ENCODE assay signal across 9 cellular contexts in genomic region chr9:125748511-125749099, GRCh38. TPM values are rescaled to one million over a fixed set of nuclear protein-coding genes. Genes with fewer than 3 reads are reported as not detected.
DNase-seq lines count a peak whose midpoint lies in the region; ATAC-seq, FAIRE-seq and TF ChIP-seq lines count a peak whose summit lies in the region.
"Had no signal": no experiment of that assay in that cellular context is flagged by ENCODE, and none has a peak within 500 bp of the region (broad histone marks: within the 10 kb centered on the region; RNA-seq: fewer than 3 reads in every experiment).

No MANE protein-coding gene starts in this region.

- no peak overlapping the region for H3T11ph ChIP-seq in H9 (ENCODE audit: low read length)

- H3K27ac ChIP-seq in AG04450 (ENCODE audit: low read depth, low read length) (peak overlapping the region; percentile 4), H9 (ENCODE audit: insufficient read length, low read depth, low read length) (no peak overlapping the region), astrocyte (ENCODE audit: low read depth, low read length) (peak overlapping the region; percentile 77)

- no peak overlapping the region for H2AK5ac ChIP-seq in H9 (ENCODE audit: insufficient read length, low read length)

- H3K56ac ChIP-seq in H9 (ENCODE audit: insufficient read length, low read depth, low read length), result no peak overlapping the region

- no peak overlapping the region for H3K14ac ChIP-seq in H9 (ENCODE audit: insufficient read depth, low read length)

- H3K23ac ChIP-seq in H9 (ENCODE audit: insufficient read length, low read depth, low read length), result no peak overlapping the region

- no peak overlapping the region for H2BK120ac ChIP-seq in H9 (ENCODE audit: low read depth, low read length, poor library complexity, severe bottlenecking)

- no peak for ATAC-seq in HG02610 (IDR thresholded peaks at IDR 0.05; ENCODE audit: unreplicated experiment)
- ATAC-seq: left colon had no signal

- no peak overlapping the region for H2BK5ac ChIP-seq in H9 (ENCODE audit: insufficient read length, low read length)

- H3K9ac ChIP-seq in H9 (ENCODE audit: extremely low read depth, insufficient read length, low read length) (peak overlapping the region; percentile 49), astrocyte (ENCODE audit: low read length) (peak overlapping the region; percentile 81)

- H3K36me3 ChIP-seq in astrocyte (ENCODE audit: insufficient read depth, low read length), result peaks cover under 1% of the 10 kb centered on the region

- H3K4ac ChIP-seq in H9 (ENCODE audit: low read depth, low read length), result no peak overlapping the region

- H4K91ac ChIP-seq in H9 (ENCODE audit: insufficient read length, low read depth, low read length), result no peak overlapping the region

- WGBS in H9 (ENCODE audit: extremely low coverage, insufficient read length, low lambda C conversion rate), result no CpG with 5 or more reads among the region's 29 CpGs

- DNase-seq in AG04450 (ENCODE audit: low read depth, low spot score) (no peak), H9 (no peak), astrocyte (ENCODE audit: low read depth) (no peak), iPS-NIHi7 (ENCODE audit: extremely low spot score) (peak; percentile 17), NCI-H146 treated with DMSO at 0.1 percent for 48 hours (lab: John Stamatoyannopoulos, UW; ENCODE audit: unreplicated experiment) (no peak), NCI-H526 treated with DMSO at 0.1 percent for 48 hours (lab: John Stamatoyannopoulos, UW) (no peak)

- H3K79me1 ChIP-seq in H9 (ENCODE audit: insufficient read depth, low read depth, low read length, poor library complexity, severe bottlenecking), result no peaks in the 10 kb centered on the region

- peaks cover 10 to 18% (median 11%) of the 10 kb centered on the region in 3 experiments; a peak in 6 of 7 replicates for H3K36me3 Mint-ChIP-seq in H9 (ENCODE audit: insufficient read depth in 1 of 3, low read depth in 3 of 3)
- H3K36me3 Mint-ChIP-seq in astrocyte (ENCODE audit: low read depth, unreplicated experiment), result no peaks in the 10 kb centered on the region
- H3K36me3 Mint-ChIP-seq in stimulated activated naive CD8-positive, alpha-beta T cell treated with anti-CD3 and anti-CD28 coated beads, Interleukin-15, Interleukin-2, amounts not matched to agents 100 ng/mL and 50 ng/mL, for 24 hours (ENCODE audit: low read depth), result peaks cover 29% of the 10 kb centered on the region

- no peak overlapping the region for H3K18ac ChIP-seq in H9 (ENCODE audit: insufficient read length, low read depth, low read length)

- H3K9me3 ChIP-seq in AG04450 (ENCODE audit: control insufficient read depth, insufficient read depth, low read length) (no peaks in the 10 kb centered on the region; the same call in 1 of the 2 replicates), H9 (ENCODE audit: control insufficient read depth, low read depth, low read length) (no peaks in the 10 kb centered on the region), astrocyte (ENCODE audit: insufficient read depth, low read depth, low read length) (no peaks in the 10 kb centered on the region)

- H3K9me3 Mint-ChIP-seq in H9 (no peaks in the 10 kb centered on the region; a peak in 1 of 5 replicates), astrocyte (ENCODE audit: unreplicated experiment) (no peaks in the 10 kb centered on the region)
- no peaks in the 10 kb centered on the region for H3K9me3 Mint-ChIP-seq in stimulated activated naive CD8-positive, alpha-beta T cell treated with anti-CD3 and anti-CD28 coated beads, Interleukin-15, Interleukin-2, amounts not matched to agents 100 ng/mL and 50 ng/mL, for 24 hours

- no peak overlapping the region for H4K8ac ChIP-seq in H9 (replicated peaks; ENCODE audit: insufficient read length, low read depth, low read length)

- H2BK20ac ChIP-seq in H9 (ENCODE audit: low read depth, low read length, poor library complexity, severe bottlenecking), result no peak overlapping the region

- no peak overlapping the region for H2BK12ac ChIP-seq in H9 (ENCODE audit: insufficient read length, low read depth, low read length)

- no peak for FAIRE-seq in astrocyte (lab: Jason Lieb, UNC)

- no peak overlapping the region for H2BK15ac ChIP-seq in H9 (ENCODE audit: low read depth, low read length)

- H3K4me3 ChIP-seq in AG04450 (ENCODE audit: low read depth, low read length) (peak overlapping the region; percentile 91), astrocyte (ENCODE audit: insufficient read depth, low read depth, low read length) (peak overlapping the region; percentile 72)

- H3K27me3 ChIP-seq in AG04450 (ENCODE audit: control insufficient read depth, insufficient read depth, low read length), result no peaks in the 10 kb centered on the region
- no peaks in the 10 kb centered on the region for H3K27me3 ChIP-seq in H9 (ENCODE audit: insufficient read depth, low read length)
- H3K27me3 ChIP-seq in astrocyte (ENCODE audit: insufficient read depth, low read length), result no peaks in the 10 kb centered on the region

- H4K20me1 ChIP-seq in H9 (ENCODE audit: control insufficient read depth, insufficient read depth, insufficient read length), result no peaks in the 10 kb centered on the region
- H4K20me1 ChIP-seq in astrocyte (ENCODE audit: insufficient read depth, low read length), result peaks cover 8% of the 10 kb centered on the region

- H3K27ac Mint-ChIP-seq in H9 (peak overlapping the region in 1 of 3 experiments; percentile 88; a peak in 4 of 7 replicates), astrocyte (ENCODE audit: unreplicated experiment) (peak overlapping the region; percentile 94)
- H3K27ac Mint-ChIP-seq in stimulated activated naive CD8-positive, alpha-beta T cell treated with anti-CD3 and anti-CD28 coated beads, Interleukin-15, Interleukin-2, amounts not matched to agents 100 ng/mL and 50 ng/mL, for 24 hours, result peak overlapping the region; percentile 67

- peaks cover 52 to 60% of the 10 kb centered on the region in 2 experiments for H3K4me1 Mint-ChIP-seq in H9
- peaks cover 31% of the 10 kb centered on the region for H3K4me1 Mint-ChIP-seq in astrocyte (ENCODE audit: low read depth, unreplicated experiment)
- peaks cover 31% of the 10 kb centered on the region for H3K4me1 Mint-ChIP-seq in stimulated activated naive CD8-positive, alpha-beta T cell treated with anti-CD3 and anti-CD28 coated beads, Interleukin-15, Interleukin-2, amounts not matched to agents 100 ng/mL and 50 ng/mL, for 24 hours (ENCODE audit: low read depth)

- H3K79me2 ChIP-seq in H9 (ENCODE audit: insufficient read depth, low read length), result no peaks in the 10 kb centered on the region
- H3K79me2 ChIP-seq in astrocyte (ENCODE audit: insufficient read depth, low read length), result peaks cover 63% of the 10 kb centered on the region

- CTCF ChIA-PET in AG04450 (lab: Charles Lee), result no interaction called here

- H3K27me3 Mint-ChIP-seq in H9 (ENCODE audit: low read depth), result peaks cover 15% of the 10 kb centered on the region
- no peaks in the 10 kb centered on the region for H3K27me3 Mint-ChIP-seq in astrocyte (ENCODE audit: low read depth, unreplicated experiment)
- H3K27me3 Mint-ChIP-seq in stimulated activated naive CD8-positive, alpha-beta T cell treated with anti-CD3 and anti-CD28 coated beads, Interleukin-15, Interleukin-2, amounts not matched to agents 100 ng/mL and 50 ng/mL, for 24 hours, result peaks cover 24% of the 10 kb centered on the region

- H3K23me2 ChIP-seq in H9 (ENCODE audit: insufficient read length, low read depth, low read length, poor library complexity, severe bottlenecking), result peaks cover 16% of the 10 kb centered on the region

- H3K4me3 Mint-ChIP-seq in H9 (peak overlapping the region; percentile 84 to 93), astrocyte (ENCODE audit: unreplicated experiment) (peak overlapping the region; percentile 89)
- peak overlapping the region; percentile 89 for H3K4me3 Mint-ChIP-seq in stimulated activated naive CD8-positive, alpha-beta T cell treated with anti-CD3 and anti-CD28 coated beads, Interleukin-15, Interleukin-2, amounts not matched to agents 100 ng/mL and 50 ng/mL, for 24 hours

- H4K5ac ChIP-seq in H9 (ENCODE audit: insufficient read length, low read depth, low read length), result no peak overlapping the region

- no peak for TF ChIP-seq CTCF in AG04450 (IDR thresholded peaks at IDR 0.05; ENCODE audit: low read depth, low read length)
- TF ChIP-seq CTCF in H9 (conservative IDR thresholded peaks at IDR 0.05), result no peak
- no peak for TF ChIP-seq CTCF in astrocyte (IDR thresholded peaks at IDR 0.05; ENCODE audit: insufficient read depth, low read depth, low read length)

- POLR2A ChIA-PET in AG04450 (lab: Yijun Ruan, JAX), result no interaction called here

- H3K4me1 ChIP-seq in H9 (ENCODE audit: insufficient read depth, low read length) (peaks cover 4% of the 10 kb centered on the region; the same call in 1 of the 2 replicates), astrocyte (ENCODE audit: insufficient read depth, low read length) (peaks cover 25% of the 10 kb centered on the region)

- peak overlapping the region; percentile 78 for H3K4me2 ChIP-seq in H9 (ENCODE audit: insufficient read depth, insufficient read length, low read length)
- peak overlapping the region; percentile 93 for H3K4me2 ChIP-seq in astrocyte (ENCODE audit: low read length)

- H2AFZ ChIP-seq in H9 (ENCODE audit: low read length) (no peak overlapping the region), astrocyte (ENCODE audit: low read depth, low read length) (peak overlapping the region; percentile 58)

RNA-seq across cellular contexts. Expression of gene PBX3, which starts 1.4 kb away (rescaled TPM):
- 34.2 and 37.6 TPM in 2 replicates for polyA plus RNA-seq in AG04450 (2011; rRNA removed)
- polyA minus RNA-seq in AG04450 (2011; rRNA and poly(A)+ RNA removed), result 37.5 and 45.9 TPM in 2 replicates
- total RNA-seq in H9 (2021) (44.6 and 46.0 TPM in 2 replicates), astrocyte (39.0 and 51.2 TPM in 2 replicates)

RNA-seq across cellular contexts. Expression of gene MAPKAP1, which starts 41.6 kb away (rescaled TPM):
- 128 and 140 TPM in 2 replicates for polyA plus RNA-seq in AG04450 (2011; rRNA removed)
- 81.5 and 94.8 TPM in 2 replicates for polyA minus RNA-seq in AG04450 (2011; rRNA and poly(A)+ RNA removed)
- total RNA-seq in H9 (2021) (86.4 and 97.0 TPM in 2 replicates), astrocyte (109 and 110 TPM in 2 replicates)
